20 cellular contexts compared by ENCODE assay signal in genomic region chr5:131304414-131304813, GRCh38. TPM values are rescaled to one million over a fixed set of nuclear protein-coding genes. Genes with fewer than 3 reads are reported as not detected.
DNase-seq lines count a peak whose midpoint lies in the region; ATAC-seq and TF ChIP-seq lines count a peak whose summit lies in the region.
"Had no signal": no experiment of that assay in that cellular context is flagged by ENCODE, and none has a peak within 500 bp of the region (broad histone marks: within the 10 kb centered on the region; RNA-seq: fewer than 3 reads in every experiment).

No MANE protein-coding gene starts in this region.

- no peaks in the 10 kb centered on the region for H3K36me3 ChIP-seq in SK-N-SH (replicated peaks in 1 of 2; ENCODE audit: control insufficient read depth in 1 of 2, insufficient read depth in 2 of 2, low read length in 1 of 2)
- H3K36me3 ChIP-seq: left ventricle myocardium inferior, suprapubic skin had no signal

- DNase-seq in activated naive CD4-positive, alpha-beta T cell treated with Interleukin-2 at 50 U/mL for 16 hours = no peak
- peak; percentile 38 for DNase-seq in SK-N-SH
- DNase-seq in chondrocyte (ENCODE audit: low spot score) = no peak
- no peak for DNase-seq in stimulated activated naive CD8-positive, alpha-beta T cell treated with anti-CD3 and anti-CD28 coated beads, Interleukin-15, amount 100 ng/mL, for 72 hours
- DNase-seq in LoVo (ENCODE audit: low spot score) = no peak
- no peak for DNase-seq in NCI-H82 (lab: John Stamatoyannopoulos, UW)
- DNase-seq in activated gamma-delta T cell (lab: John Stamatoyannopoulos, UW) = no peak
- DNase-seq: activated CD4-positive, CD25-positive, alpha-beta regulatory T cell; aorta; DMS79; foreskin keratinocyte; left ventricle myocardium inferior; midbrain; NCI-H1436 treated with DMSO at 0.1 percent for 48 hours; NCI-H526; psoas muscle; T1000 had no signal

- H3K36me3 Mint-ChIP-seq in activated naive CD4-positive, alpha-beta T cell treated with anti-CD3 and anti-CD28 coated beads, Interleukin-2, amount 50 U/mL, for 24 hours = peaks cover 12% of the 10 kb centered on the region
- peaks cover 1% of the 10 kb centered on the region for H3K36me3 Mint-ChIP-seq in chondrocyte (ENCODE audit: low read depth)

- no peak for ATAC-seq in stimulated activated naive CD8-positive, alpha-beta T cell treated with anti-CD3 and anti-CD28 coated beads, Interleukin-15, amount 100 ng/mL, for 72 hours
- ATAC-seq: foreskin keratinocyte, psoas muscle had no signal

- no peaks in the 10 kb centered on the region for H3K27me3 Mint-ChIP-seq in activated naive CD4-positive, alpha-beta T cell treated with anti-CD3 and anti-CD28 coated beads, Interleukin-2, amount 50 U/mL, for 24 hours
- no peaks in the 10 kb centered on the region for H3K27me3 Mint-ChIP-seq in chondrocyte (ENCODE audit: low read depth)
- H3K27me3 Mint-ChIP-seq in stimulated activated naive CD8-positive, alpha-beta T cell treated with anti-CD3 and anti-CD28 coated beads, Interleukin-15, amount 100 ng/mL, for 72 hours = no peaks in the 10 kb centered on the region

- H3K4me3 ChIP-seq in SK-N-SH (ENCODE audit: low read depth in 2 of 2, low read length in 1 of 2) = no peak overlapping the region
- H3K4me3 ChIP-seq: hepatocyte, left ventricle myocardium inferior, psoas muscle, suprapubic skin had no signal

- peaks cover 11% of the 10 kb centered on the region for H4K20me1 ChIP-seq in SK-N-SH (ENCODE audit: insufficient read depth)

- no peak overlapping the region for H2AFZ ChIP-seq in SK-N-SH (ENCODE audit: low read depth)
- H2AFZ ChIP-seq: hepatocyte had no signal

- POLR2A ChIA-PET in SK-N-SH (lab: Yijun Ruan, JAX) = no interaction called here

- no peaks in the 10 kb centered on the region for H3K27me3 ChIP-seq in SK-N-SH (ENCODE audit: insufficient read depth)
- H3K27me3 ChIP-seq: foreskin keratinocyte, hepatocyte, suprapubic skin had no signal

- H3K4me1 ChIP-seq in SK-N-SH (ENCODE audit: control insufficient read depth in 1 of 2, insufficient read depth in 2 of 2, low read depth in 1 of 2, low read length in 1 of 2) = peaks cover 6 to 11% of the 10 kb centered on the region in 2 experiments; a peak in 3 of 4 replicates
- H3K4me1 ChIP-seq: suprapubic skin had no signal

- peaks cover 69% of the 10 kb centered on the region for H3K4me1 Mint-ChIP-seq in activated naive CD4-positive, alpha-beta T cell treated with anti-CD3 and anti-CD28 coated beads, Interleukin-2, amount 50 U/mL, for 24 hours
- H3K4me1 Mint-ChIP-seq in chondrocyte (ENCODE audit: low read depth) = peaks cover 36% of the 10 kb centered on the region
- H3K4me1 Mint-ChIP-seq in stimulated activated naive CD8-positive, alpha-beta T cell treated with anti-CD3 and anti-CD28 coated beads, Interleukin-15, amount 100 ng/mL, for 72 hours = peaks cover 62% of the 10 kb centered on the region

- TF ChIP-seq CTCF in SK-N-SH (IDR thresholded peaks at IDR 0.05) (no peak), chondrocyte (IDR thresholded peaks at IDR 0.05) (no peak)

- TF ChIP-seq EP300 in SK-N-SH (IDR thresholded peaks at IDR 0.05; ENCODE audit: borderline replicate concordance in 1 of 2, low read depth in 1 of 2, low read length in 1 of 2) = peak in 1 of 2 experiments; percentile 80; a peak in 2 of 4 replicates

- peaks cover 91% of the 10 kb centered on the region for H3K79me2 ChIP-seq in SK-N-SH (ENCODE audit: insufficient read depth)

- peak overlapping the region; percentile 60 to 67 for H3K27ac ChIP-seq in SK-N-SH (ENCODE audit: low read depth in 2 of 2, low read length in 1 of 2)
- H3K27ac ChIP-seq: foreskin keratinocyte, hepatocyte, left ventricle myocardium inferior, psoas muscle, suprapubic skin had no signal

- CTCF ChIA-PET in SK-N-SH (lab: Yijun Ruan, JAX) = interaction anchor here (0.7 kb wide), 1 partner anchor 88 kb away, joined by 3 read pairs; no protein-coding TSS in a partner anchor

- no peak overlapping the region for H3K4me2 ChIP-seq in SK-N-SH
- H3K4me2 ChIP-seq: hepatocyte had no signal

- 26% methylated on average over 2 of the region's 2 CpGs for WGBS in SK-N-SH (ENCODE audit: low lambda C conversion rate)

- no peaks in the 10 kb centered on the region for H3K9me3 Mint-ChIP-seq in activated naive CD4-positive, alpha-beta T cell treated with anti-CD3 and anti-CD28 coated beads, Interleukin-2, amount 50 U/mL, for 24 hours
- peaks cover 2% of the 10 kb centered on the region for H3K9me3 Mint-ChIP-seq in chondrocyte (ENCODE audit: low read depth)
- peaks cover 0 to 5% of the 10 kb centered on the region in 2 donors for H3K9me3 Mint-ChIP-seq in stimulated activated naive CD8-positive, alpha-beta T cell treated with anti-CD3 and anti-CD28 coated beads, Interleukin-15, amount 100 ng/mL, for 72 hours

- peak overlapping the region; percentile 27 for H3K4me3 Mint-ChIP-seq in activated naive CD4-positive, alpha-beta T cell treated with anti-CD3 and anti-CD28 coated beads, Interleukin-2, amount 50 U/mL, for 24 hours
- H3K4me3 Mint-ChIP-seq in chondrocyte (ENCODE audit: unreplicated experiment) = no peak overlapping the region
- peak overlapping the region in 1 of 2 donors; percentile 6 for H3K4me3 Mint-ChIP-seq in stimulated activated naive CD8-positive, alpha-beta T cell treated with anti-CD3 and anti-CD28 coated beads, Interleukin-15, amount 100 ng/mL, for 72 hours

- peaks cover 21% of the 10 kb centered on the region for H3F3A ChIP-seq in SK-N-SH (replicated peaks; ENCODE audit: insufficient read depth)

- no peak for TF ChIP-seq RAD21 in SK-N-SH (IDR thresholded peaks at IDR 0.05; ENCODE audit: low read length)

- no peaks in the 10 kb centered on the region for H3K9me2 ChIP-seq in SK-N-SH

- no peak overlapping the region for H3K9ac ChIP-seq in SK-N-SH

- peaks cover 6% of the 10 kb centered on the region; the same call in 1 of the 2 replicates for H3K9me3 ChIP-seq in SK-N-SH
- H3K9me3 ChIP-seq: suprapubic skin had no signal

- H3K27ac Mint-ChIP-seq in activated naive CD4-positive, alpha-beta T cell treated with anti-CD3 and anti-CD28 coated beads, Interleukin-2, amount 50 U/mL, for 24 hours = peak overlapping the region; percentile 95
- peak overlapping the region; percentile 85 for H3K27ac Mint-ChIP-seq in chondrocyte (ENCODE audit: unreplicated experiment)
- peak overlapping the region; percentile 60 to 90 for H3K27ac Mint-ChIP-seq in stimulated activated naive CD8-positive, alpha-beta T cell treated with anti-CD3 and anti-CD28 coated beads, Interleukin-15, amount 100 ng/mL, for 72 hours

TF ChIP-seq in SK-N-SH, 30 proteins besides CTCF, POLR2A, EP300 and RAD21:
- peak; percentile 52 for TF ChIP-seq CHD2 (IDR thresholded peaks at IDR 0.05; ENCODE audit: low read length, partially characterized antibody)
- 0 out of 2 replicates have a peak, but pooled peaks have one; percentile 30 for TF ChIP-seq TEAD4 (IDR thresholded peaks at IDR 0.05; ENCODE audit: borderline replicate concordance, insufficient read depth)
- TF ChIP-seq RFX5 (IDR thresholded peaks at IDR 0.05; ENCODE audit: low read length) = no peak
- 0 out of 2 replicates have a peak, but pooled peaks have one; percentile 11 for TF ChIP-seq GATA2 (CRISPR knock-in tag; IDR thresholded peaks at IDR 0.05)
- peak; percentile 51; the same call in 1 of the 2 replicates for TF ChIP-seq RCOR1 (IDR thresholded peaks at IDR 0.05; ENCODE audit: low read length)

RNA-seq across cellular contexts. Expression of gene CDC42SE2, which starts 40.6 kb away (rescaled TPM):
- polyA plus RNA-seq in SK-N-SH (2012; rRNA removed) = 8.6 and 11.4 TPM in 2 replicates
- polyA plus RNA-seq in SK-N-SH (2012; cell fraction: cytosol; rRNA removed) = 14.0 and 17.3 TPM in 2 replicates
- 2.8 and 6.8 TPM in 2 replicates for polyA plus RNA-seq in SK-N-SH (2012; cell fraction: nucleus; rRNA removed)
- 21.1 to 23.7 TPM (median 22.0 TPM) in 3 replicates for total RNA-seq in chondrocyte
